Comparison of ENCODE assay signal across 8 cellular contexts in genomic region chr14:73753043-73753886, GRCh38. TPM values are rescaled to one million over a fixed set of nuclear protein-coding genes. Genes with fewer than 3 reads are reported as not detected.
DNase-seq lines count a peak whose midpoint lies in the region; ATAC-seq, FAIRE-seq and TF ChIP-seq lines count a peak whose summit lies in the region.

No MANE protein-coding gene starts in this region.

- H3K4me2 ChIP-seq in keratinocyte (ENCODE audit: control insufficient read depth, extremely low read depth, insufficient read depth, low read depth, low read length) = peak overlapping the region; percentile 100

- peak; percentile 96 for DNase-seq in Jurkat, Clone E6-1 (ENCODE audit: low read depth, low spot score)
- no peak for DNase-seq in activated naive CD8-positive, alpha-beta T cell treated with anti-CD3 and anti-CD28 coated beads for 36 hours
- DNase-seq in keratinocyte (ENCODE audit: low read depth, low spot score) (no peak), stomach (peak; percentile 76), NCI-H1092 treated with DMSO at 0.1 percent for 48 hours (lab: John Stamatoyannopoulos, UW) (no peak), G401 (ENCODE audit: low spot score) (no peak)

- no peaks in the 10 kb centered on the region for H3K9me3 Mint-ChIP-seq in activated naive CD8-positive, alpha-beta T cell treated with anti-CD3 and anti-CD28 coated beads for 36 hours

- 15 to 25% (median 19%) methylated on average over 8 to 9 of the region's 9 CpGs for WGBS in stomach, 5 donors

- H3K27ac ChIP-seq in ACC112 (ENCODE audit: low read depth, low read length) (peak overlapping the region; percentile 63; the same call in 1 of the 2 replicates), keratinocyte (ENCODE audit: control insufficient read depth, insufficient read depth, low read length) (peak overlapping the region; percentile 98), stomach (peak overlapping the region; percentile 69 to 100 (median 100))

- H3K9me1 ChIP-seq in keratinocyte (ENCODE audit: control insufficient read depth, extremely low read depth, insufficient read depth, low read length) = peaks cover 6% of the 10 kb centered on the region

- ATAC-seq in HG03045 (IDR thresholded peaks at IDR 0.05; ENCODE audit: unreplicated experiment) = no peak

- TF ChIP-seq CTCF in keratinocyte (optimal IDR thresholded peaks at IDR 0.05 in 1 of 3, IDR thresholded peaks at IDR 0.05 in 1 of 3, conservative IDR thresholded peaks at IDR 0.05 in 1 of 3; ENCODE audit: extremely low read depth in 1 of 3, insufficient read depth in 2 of 3, low read length in 3 of 3) = no peak
- no peak for TF ChIP-seq CTCF in stomach (IDR thresholded peaks at IDR 0.05)

- intact Hi-C loops in stomach (cut with DNase I; ENCODE audit: low total_unique reads) = no loop called here

- H3K4me3 Mint-ChIP-seq in activated naive CD8-positive, alpha-beta T cell treated with anti-CD3 and anti-CD28 coated beads for 36 hours = peak overlapping the region; percentile 93

- dilution Hi-C loops in keratinocyte (cut with MboI; ENCODE audit: extremely low pct_ligation_motif_present, low sequenced_read_pairs) = no loop called here

- H3K27me3 ChIP-seq in ACC112 (ENCODE audit: insufficient read depth, low read length) (no peaks in the 10 kb centered on the region), keratinocyte (ENCODE audit: control insufficient read depth, extremely low read depth, insufficient read depth, low read length) (no peaks in the 10 kb centered on the region), stomach (no peaks in the 10 kb centered on the region)

- peaks cover 72% of the 10 kb centered on the region for H3K4me1 ChIP-seq in ACC112 (ENCODE audit: control insufficient read depth, insufficient read depth, low read length, unreplicated experiment)
- H3K4me1 ChIP-seq in keratinocyte (ENCODE audit: control insufficient read depth, extremely low read depth, insufficient read depth, low read length) = peaks cover 97% of the 10 kb centered on the region
- peaks cover 94 to 100% (median 100%) of the 10 kb centered on the region in 4 donors for H3K4me1 ChIP-seq in stomach

- no peaks in the 10 kb centered on the region for H3K9me3 ChIP-seq in keratinocyte (ENCODE audit: control insufficient read depth, low read depth, low read length)
- H3K9me3 ChIP-seq in stomach = no peaks in the 10 kb centered on the region

- H3K4me3 ChIP-seq in ACC112 (ENCODE audit: low read depth, low read length) (no peak overlapping the region), keratinocyte (ENCODE audit: control insufficient read depth in 2 of 3, extremely low read depth in 1 of 3, insufficient read depth in 2 of 3, low read depth in 1 of 3, low read length in 3 of 3) (peak overlapping the region in 2 of 3 experiments; percentile 63 to 70), stomach (peak overlapping the region; percentile 8 to 31 (median 19))
- H3K4me3 ChIP-seq in Jurkat, Clone E6-1 (ENCODE audit: low read length) = peak overlapping the region; percentile 55

- peak overlapping the region; percentile 96 for H3K9ac ChIP-seq in keratinocyte (ENCODE audit: control insufficient read depth, extremely low read depth, insufficient read depth, low read length)

- H2AFZ ChIP-seq in ACC112 (ENCODE audit: low read length, unreplicated experiment) (no peak overlapping the region), keratinocyte (ENCODE audit: control insufficient read depth, low read length) (no peak overlapping the region)

- no peak for TF ChIP-seq EP300 in stomach (IDR thresholded peaks at IDR 0.05)

- no peak for TF ChIP-seq POLR2A in stomach (IDR thresholded peaks at IDR 0.05)

- peak overlapping the region; percentile 97 for H3K27ac Mint-ChIP-seq in activated naive CD8-positive, alpha-beta T cell treated with anti-CD3 and anti-CD28 coated beads for 36 hours

- in situ Hi-C loops in G401 (cut with HindIII; ENCODE audit: low sequenced_read_pairs) = no loop called here

- H3K36me3 Mint-ChIP-seq in activated naive CD8-positive, alpha-beta T cell treated with anti-CD3 and anti-CD28 coated beads for 36 hours = peaks cover 43% of the 10 kb centered on the region

- H3K4me1 Mint-ChIP-seq in activated naive CD8-positive, alpha-beta T cell treated with anti-CD3 and anti-CD28 coated beads for 36 hours = peaks cover 96% of the 10 kb centered on the region

- no peaks in the 10 kb centered on the region for H3K36me3 ChIP-seq in ACC112 (ENCODE audit: insufficient read depth, low read length)
- H3K36me3 ChIP-seq in keratinocyte (ENCODE audit: control insufficient read depth in 2 of 2, extremely low read depth in 1 of 2, insufficient read depth in 2 of 2, low read length in 2 of 2) = peaks cover 0 to 13% of the 10 kb centered on the region in 2 experiments
- H3K36me3 ChIP-seq in stomach = no peaks in the 10 kb centered on the region

- H3K27me3 Mint-ChIP-seq in activated naive CD8-positive, alpha-beta T cell treated with anti-CD3 and anti-CD28 coated beads for 36 hours = no peaks in the 10 kb centered on the region

- H3K79me2 ChIP-seq in ACC112 (ENCODE audit: control insufficient read depth, insufficient read depth, low read length, unreplicated experiment) (peaks cover 93% of the 10 kb centered on the region), keratinocyte (ENCODE audit: control insufficient read depth, insufficient read depth, low read length) (peaks cover 95% of the 10 kb centered on the region)

- FAIRE-seq in keratinocyte (lab: Jason Lieb, UNC) = peak; percentile 67

- H4K20me1 ChIP-seq in keratinocyte (ENCODE audit: control insufficient read depth, extremely low read depth, insufficient read depth, low read length) = no peaks in the 10 kb centered on the region

RNA-seq across cellular contexts. Expression of gene PNMA1, which starts 39.1 kb away (rescaled TPM):
- polyA plus RNA-seq in Jurkat, Clone E6-1 (2012; ENCODE audit: insufficient read depth, insufficient read length) = 21.7 TPM
- total RNA-seq in activated naive CD8-positive, alpha-beta T cell treated with anti-CD3 and anti-CD28 coated beads for 36 hours = 10 to 100 TPM; 26.6 to 28.3 TPM
- polyA plus RNA-seq in keratinocyte (5.9 to 16.8 TPM (median 8.2 TPM) in 3 replicates), stomach (10 to 100 TPM; 13.9 to 17.1 (median 15.6) TPM)
- 12.9 TPM for polyA plus RNA-seq in keratinocyte (2011; ENCODE audit: low read depth)
- 10.9 and 12.3 TPM in 2 replicates for polyA plus RNA-seq in keratinocyte (2011; cell fraction: cytosol; rRNA removed)
- 24.4 and 25.3 TPM in 2 replicates for polyA plus RNA-seq in keratinocyte (2011; cell fraction: nucleus; rRNA removed)
- 19.9 and 21.2 TPM in 2 replicates for polyA plus RNA-seq in keratinocyte (2012; ENCODE audit: low replicate concordance)
- polyA minus RNA-seq in keratinocyte = 3.5 to 6.1 TPM (median 5.5 TPM) in 3 replicates
- 7.5 TPM for polyA minus RNA-seq in keratinocyte (2011; cell fraction: cytosol; rRNA and poly(A)+ RNA removed)
- polyA minus RNA-seq in keratinocyte (2011; cell fraction: nucleus; rRNA and poly(A)+ RNA removed) = 6.1 and 8.4 TPM in 2 replicates
- 10 to 100 TPM; 17.9 to 42.3 (median 19.3) TPM for total RNA-seq in stomach
- total RNA-seq in G401 (2014; rRNA removed; shearing (Covaris generic)) = 65.8 and 80.4 TPM in 2 replicates

Comparison
In these comparisons a context has a peak if more than half of its experiments do, and no peak if none do; other contexts are left out.
1. DNase-seq: peak in Jurkat, Clone E6-1 (single experiment) and stomach (single experiment); none in activated naive CD8-positive, alpha-beta T cell treated with anti-CD3 and anti-CD28 coated beads for 36 hours (single experiment), keratinocyte (single experiment), NCI-H1092 treated with DMSO at 0.1 percent for 48 hours (single experiment) and G401 (single experiment).
2. Peak in every context shown above with its lines, with median percentiles within 50 percentile points of each other: H3K27ac ChIP-seq.